ENCODE assay signal across 13 cellular contexts in the genomic region with DNA sequence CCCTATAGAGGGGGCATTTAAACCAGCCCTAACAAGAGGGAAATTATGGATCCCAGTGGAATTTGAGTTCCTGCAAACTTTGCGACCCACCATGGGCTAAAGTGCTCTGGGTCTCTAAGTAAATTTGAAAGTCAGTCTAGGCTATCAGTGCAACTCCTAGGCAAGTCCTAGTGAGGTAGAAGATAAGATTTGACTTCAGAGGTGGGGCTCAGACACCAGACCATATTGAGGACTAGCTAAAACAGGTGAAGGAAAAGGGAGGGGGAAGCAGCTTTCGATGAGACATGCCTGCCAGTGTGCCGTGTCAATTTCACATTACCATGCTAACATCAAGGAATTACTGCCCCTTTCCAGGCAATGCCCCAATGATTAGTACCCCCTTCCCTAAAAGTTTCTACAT. TPM values are rescaled to one million over a fixed set of nuclear protein-coding genes. Genes with fewer than 3 reads are reported as not detected.
DNase-seq lines count a peak whose midpoint lies in the region; ATAC-seq and TF ChIP-seq lines count a peak whose summit lies in the region.
"Had no signal": no experiment of that assay in that cellular context is flagged by ENCODE, and none has a peak within 500 bp of the region (broad histone marks: within the 10 kb centered on the region; RNA-seq: fewer than 3 reads in every experiment).

No MANE protein-coding gene starts in this region.

- H3K27ac ChIP-seq in CD8-positive, alpha-beta memory T cell (ENCODE audit: low read depth, low read length) = peak overlapping the region; percentile 63
- H3K27ac ChIP-seq in gastroesophageal sphincter (no peak overlapping the region), esophagus muscularis mucosa (replicated peaks in 1 of 4) (no peak overlapping the region), psoas muscle (no peak overlapping the region)

- no peak for DNase-seq in CD8-positive, alpha-beta memory T cell
- peak; percentile 21 for DNase-seq in activated naive CD8-positive, alpha-beta T cell treated with anti-CD3 and anti-CD28 coated beads, Interleukin-2, amount 10 ng/mL, durations not matched to agents 7 days and 5 days
- no peak for DNase-seq in natural killer cell treated with Interleukin-12 subunit alpha and Interleukin-12 subunit beta and Interleukin-15 and Interleukin-18, amount 100 ng/mL, for 72 hours (ENCODE audit: low spot score)
- DNase-seq in esophagus muscularis mucosa (ENCODE audit: extremely low spot score) (no peak), psoas muscle (no peak), GM10248 (ENCODE audit: extremely low spot score) (no peak)
- DNase-seq: activated gamma-delta T cell, NCI-H1048, Right ventricle myocardium superior, thyroid gland had no signal

- no peaks in the 10 kb centered on the region for H3K36me3 ChIP-seq in CD8-positive, alpha-beta memory T cell (ENCODE audit: insufficient read depth, low read length)
- no peaks in the 10 kb centered on the region for H3K36me3 ChIP-seq in gastroesophageal sphincter
- no peaks in the 10 kb centered on the region for H3K36me3 ChIP-seq in esophagus muscularis mucosa
- H3K36me3 ChIP-seq in psoas muscle (ENCODE audit: insufficient read depth in 1 of 2, low read depth in 1 of 2) = no peaks in the 10 kb centered on the region
- H3K36me3 ChIP-seq: sigmoid colon, thyroid gland had no signal

- no peak for TF ChIP-seq EP300 in gastroesophageal sphincter (IDR thresholded peaks at IDR 0.05)
- no peak for TF ChIP-seq EP300 in esophagus muscularis mucosa (IDR thresholded peaks at IDR 0.05)

- TF ChIP-seq POLR2A in gastroesophageal sphincter (IDR thresholded peaks at IDR 0.05) = no peak
- TF ChIP-seq POLR2A in esophagus muscularis mucosa (IDR thresholded peaks at IDR 0.05; ENCODE audit: low read depth) = no peak

- WGBS in gastroesophageal sphincter (ENCODE audit: low coverage in 1 of 2), 2 donors = 84 to 93% methylated on average over 3 of the region's 3 CpGs
- WGBS in esophagus muscularis mucosa = 93% methylated on average over 3 of the region's 3 CpGs
- 80 to 91% (median 84%) methylated on average over 3 of the region's 3 CpGs for WGBS in psoas muscle, 3 donors

- no peaks in the 10 kb centered on the region for H3K27me3 ChIP-seq in CD8-positive, alpha-beta memory T cell (ENCODE audit: insufficient read depth, low read length, poor library complexity, severe bottlenecking)
- no peaks in the 10 kb centered on the region for H3K27me3 ChIP-seq in gastroesophageal sphincter
- H3K27me3 ChIP-seq in esophagus muscularis mucosa = peaks cover 0 to 9% (median 0%) of the 10 kb centered on the region in 4 donors
- H3K27me3 ChIP-seq in psoas muscle (ENCODE audit: insufficient read depth in 3 of 3, low read length in 2 of 3) = no peaks in the 10 kb centered on the region
- H3K27me3 ChIP-seq: thyroid gland had no signal

- H3K4me3 ChIP-seq in CD8-positive, alpha-beta memory T cell (ENCODE audit: low read length) = peak overlapping the region; percentile 79
- H3K4me3 ChIP-seq in gastroesophageal sphincter = no peak overlapping the region
- peak overlapping the region in 1 of 4 donors; percentile 53 for H3K4me3 ChIP-seq in esophagus muscularis mucosa
- no peak overlapping the region for H3K4me3 ChIP-seq in psoas muscle

- no peak for TF ChIP-seq CTCF in gastroesophageal sphincter (IDR thresholded peaks at IDR 0.05)
- no peak for TF ChIP-seq CTCF in esophagus muscularis mucosa (IDR thresholded peaks at IDR 0.05)
- TF ChIP-seq CTCF in psoas muscle (IDR thresholded peaks at IDR 0.05) = no peak
- no peak for TF ChIP-seq CTCF in GM10248 (IDR thresholded peaks at IDR 0.05; ENCODE audit: control extremely low read depth, extremely low read depth, low read depth, missing control alignments)

- POLR2A ChIA-PET in CD8-positive, alpha-beta memory T cell (lab: Charles Lee) = interaction anchor here (1.1 kb wide), 1 partner anchor 51 kb away, joined by 4 read pairs; the partner anchor contains the start of genes NDUFA7 and RPS28
- POLR2A ChIA-PET in activated naive CD8-positive, alpha-beta T cell treated with anti-CD3 and anti-CD28 coated beads, Interleukin-2, amount 10 ng/mL, durations not matched to agents 7 days and 5 days (lab: Charles Lee) = interaction anchor here (0.5 kb wide), 1 partner anchor 97 kb away, joined by 3 read pairs; no protein-coding TSS in a partner anchor
- POLR2A ChIA-PET in GM10248 (lab: Yijun Ruan, JAX) = no interaction called here

- intact Hi-C loops in esophagus muscularis mucosa (cut with DNase I) (no loop called here), psoas muscle (cut with DNase I) (loop anchor here in 1 of 2 donors (5.0 kb wide), 1 partner anchor 38 kb away; the partner anchor contains the start of gene CD320)

- no peaks in the 10 kb centered on the region for H3K27me3 Mint-ChIP-seq in CD8-positive, alpha-beta memory T cell
- no peaks in the 10 kb centered on the region for H3K27me3 Mint-ChIP-seq in IgD-negative memory B cell
- H3K27me3 Mint-ChIP-seq in activated naive CD8-positive, alpha-beta T cell treated with anti-CD3 and anti-CD28 coated beads, Interleukin-2, amount 10 ng/mL, durations not matched to agents 7 days and 5 days = no peaks in the 10 kb centered on the region
- H3K27me3 Mint-ChIP-seq in natural killer cell treated with Interleukin-12 subunit alpha and Interleukin-12 subunit beta and Interleukin-15 and Interleukin-18, amount 100 ng/mL, for 72 hours = no peaks in the 10 kb centered on the region

- H3K4me3 Mint-ChIP-seq in CD8-positive, alpha-beta memory T cell = peak overlapping the region; percentile 91 to 99 (median 94)
- H3K4me3 Mint-ChIP-seq in IgD-negative memory B cell = peak overlapping the region; percentile 68 to 94 (median 91)
- peak overlapping the region; percentile 89 for H3K4me3 Mint-ChIP-seq in activated naive CD8-positive, alpha-beta T cell treated with anti-CD3 and anti-CD28 coated beads, Interleukin-2, amount 10 ng/mL, durations not matched to agents 7 days and 5 days
- peak overlapping the region; percentile 90 for H3K4me3 Mint-ChIP-seq in natural killer cell treated with Interleukin-12 subunit alpha and Interleukin-12 subunit beta and Interleukin-15 and Interleukin-18, amount 100 ng/mL, for 72 hours

- H3K9me3 ChIP-seq in CD8-positive, alpha-beta memory T cell (ENCODE audit: low read length) = no peaks in the 10 kb centered on the region
- no peaks in the 10 kb centered on the region for H3K9me3 ChIP-seq in gastroesophageal sphincter
- no peaks in the 10 kb centered on the region for H3K9me3 ChIP-seq in esophagus muscularis mucosa
- no peaks in the 10 kb centered on the region for H3K9me3 ChIP-seq in psoas muscle
- H3K9me3 ChIP-seq: sigmoid colon, thyroid gland had no signal

- no peaks in the 10 kb centered on the region for H3K9me3 Mint-ChIP-seq in CD8-positive, alpha-beta memory T cell
- H3K9me3 Mint-ChIP-seq in IgD-negative memory B cell = no peaks in the 10 kb centered on the region
- H3K9me3 Mint-ChIP-seq in activated naive CD8-positive, alpha-beta T cell treated with anti-CD3 and anti-CD28 coated beads, Interleukin-2, amount 10 ng/mL, durations not matched to agents 7 days and 5 days = no peaks in the 10 kb centered on the region
- no peaks in the 10 kb centered on the region for H3K9me3 Mint-ChIP-seq in natural killer cell treated with Interleukin-12 subunit alpha and Interleukin-12 subunit beta and Interleukin-15 and Interleukin-18, amount 100 ng/mL, for 72 hours

- no peak for ATAC-seq in activated naive CD8-positive, alpha-beta T cell treated with anti-CD3 and anti-CD28 coated beads, Interleukin-2, amount 10 ng/mL, durations not matched to agents 7 days and 5 days (ENCODE audit: low read depth)
- no peak for ATAC-seq in natural killer cell treated with Interleukin-12 subunit alpha and Interleukin-12 subunit beta and Interleukin-15 and Interleukin-18, amount 100 ng/mL, for 72 hours
- ATAC-seq in gastroesophageal sphincter (no peak), psoas muscle (no peak)

- peaks cover 7% of the 10 kb centered on the region for H3K4me1 ChIP-seq in CD8-positive, alpha-beta memory T cell (ENCODE audit: insufficient read depth, low read length)
- H3K4me1 ChIP-seq in gastroesophageal sphincter (peaks cover 0 to 12% (median 0%) of the 10 kb centered on the region in 3 donors), esophagus muscularis mucosa (peaks cover 4 to 17% (median 13%) of the 10 kb centered on the region in 4 donors), psoas muscle (no peaks in the 10 kb centered on the region)

- CTCF ChIA-PET in CD8-positive, alpha-beta memory T cell (lab: Charles Lee) = interaction anchor here (1.8 to 3.0 kb wide), 2 partner anchors 13 to 84 kb away, joined by 10 read pairs; no protein-coding TSS in a partner anchor
- CTCF ChIA-PET in GM10248 (lab: Yijun Ruan, JAX) = interaction anchor here (0.8 to 1.4 kb wide), 8 partner anchors 15 to 312 kb away, joined by 3 to 4 read pairs (median 4); partner anchors contain the start of gene MYO1F

- peaks cover 0 to 10% (median 0%) of the 10 kb centered on the region in 3 donors for H3K36me3 Mint-ChIP-seq in CD8-positive, alpha-beta memory T cell
- H3K36me3 Mint-ChIP-seq in IgD-negative memory B cell = no peaks in the 10 kb centered on the region
- H3K36me3 Mint-ChIP-seq in activated naive CD8-positive, alpha-beta T cell treated with anti-CD3 and anti-CD28 coated beads, Interleukin-2, amount 10 ng/mL, durations not matched to agents 7 days and 5 days = peaks cover 12% of the 10 kb centered on the region
- no peaks in the 10 kb centered on the region for H3K36me3 Mint-ChIP-seq in natural killer cell treated with Interleukin-12 subunit alpha and Interleukin-12 subunit beta and Interleukin-15 and Interleukin-18, amount 100 ng/mL, for 72 hours

- H3K4me1 Mint-ChIP-seq in CD8-positive, alpha-beta memory T cell = peaks cover 12 to 20% (median 17%) of the 10 kb centered on the region in 3 donors
- H3K4me1 Mint-ChIP-seq in IgD-negative memory B cell = peaks cover 11 to 16% (median 14%) of the 10 kb centered on the region in 3 donors
- H3K4me1 Mint-ChIP-seq in activated naive CD8-positive, alpha-beta T cell treated with anti-CD3 and anti-CD28 coated beads, Interleukin-2, amount 10 ng/mL, durations not matched to agents 7 days and 5 days = peaks cover 20% of the 10 kb centered on the region
- peaks cover 8 to 14% of the 10 kb centered on the region in 2 donors for H3K4me1 Mint-ChIP-seq in natural killer cell treated with Interleukin-12 subunit alpha and Interleukin-12 subunit beta and Interleukin-15 and Interleukin-18, amount 100 ng/mL, for 72 hours (ENCODE audit: low read depth in 2 of 2)

- H3K27ac Mint-ChIP-seq in CD8-positive, alpha-beta memory T cell = peak overlapping the region; percentile 93 to 98 (median 96)
- peak overlapping the region; percentile 86 to 99 (median 97) for H3K27ac Mint-ChIP-seq in IgD-negative memory B cell
- peak overlapping the region; percentile 95 for H3K27ac Mint-ChIP-seq in activated naive CD8-positive, alpha-beta T cell treated with anti-CD3 and anti-CD28 coated beads, Interleukin-2, amount 10 ng/mL, durations not matched to agents 7 days and 5 days
- peak overlapping the region; percentile 74 to 90 for H3K27ac Mint-ChIP-seq in natural killer cell treated with Interleukin-12 subunit alpha and Interleukin-12 subunit beta and Interleukin-15 and Interleukin-18, amount 100 ng/mL, for 72 hours

RNA-seq across cellular contexts. Expression of gene CD320, which starts 38.4 kb away (rescaled TPM):
- total RNA-seq in CD8-positive, alpha-beta memory T cell = 10 to 100 TPM; 93.7 to 97.6 TPM
- 58.6 TPM for polyA plus RNA-seq in CD8-positive, alpha-beta memory T cell
- polyA plus RNA-seq in IgD-negative memory B cell (34.4 TPM), psoas muscle (10 to 100 TPM; 44.8 to 67.2 (median 47.6) TPM)
- total RNA-seq in activated naive CD8-positive, alpha-beta T cell treated with anti-CD3 and anti-CD28 coated beads, Interleukin-2, amount 10 ng/mL, durations not matched to agents 7 days and 5 days = 10 to 100 TPM; 36.1 to 38.4 TPM
- 100 to 1,000 TPM in 1 of 2 donors, 10 to 100 TPM in 1; 45.2 to 110 TPM for total RNA-seq in natural killer cell treated with Interleukin-12 subunit alpha and Interleukin-12 subunit beta and Interleukin-15 and Interleukin-18, amount 100 ng/mL, for 72 hours
- total RNA-seq in gastroesophageal sphincter (10 to 100 TPM; 25.4 to 58.5 (median 40.8) TPM), esophagus muscularis mucosa (10 to 100 TPM; 25.7 to 63.2 (median 47.4) TPM), psoas muscle (10 to 100 TPM; 17.4 to 25.4 (median 22.4) TPM)

RNA-seq across cellular contexts. Expression of gene NDUFA7, which starts 51.5 kb away (rescaled TPM):
- 10 to 100 TPM; 86.0 to 93.3 TPM for total RNA-seq in CD8-positive, alpha-beta memory T cell
- polyA plus RNA-seq in CD8-positive, alpha-beta memory T cell = 121 TPM
- polyA plus RNA-seq in IgD-negative memory B cell = 141 TPM
- 10 to 100 TPM; 53.8 to 59.0 TPM for total RNA-seq in activated naive CD8-positive, alpha-beta T cell treated with anti-CD3 and anti-CD28 coated beads, Interleukin-2, amount 10 ng/mL, durations not matched to agents 7 days and 5 days
- total RNA-seq in natural killer cell treated with Interleukin-12 subunit alpha and Interleukin-12 subunit beta and Interleukin-15 and Interleukin-18, amount 100 ng/mL, for 72 hours = 10 to 100 TPM; 31.2 to 42.2 TPM
- total RNA-seq in gastroesophageal sphincter = 10 to 100 TPM; 14.5 to 48.3 (median 32.3) TPM
- 10 to 100 TPM; 26.1 to 34.0 (median 29.3) TPM for total RNA-seq in esophagus muscularis mucosa
- 100 to 1,000 TPM in 3 of 4 donors, 10 to 100 TPM in 1; 76.8 to 150 (median 109) TPM for total RNA-seq in psoas muscle
- polyA plus RNA-seq in psoas muscle = 100 to 1,000 TPM; 211 to 271 (median 243) TPM

RNA-seq across cellular contexts. Expression of gene RPS28, which starts 51.6 kb away (rescaled TPM):
- total RNA-seq in CD8-positive, alpha-beta memory T cell = 1,000 to 10,000 TPM; 2,153 to 2,200 TPM
- 2,694 TPM for polyA plus RNA-seq in CD8-positive, alpha-beta memory T cell
- polyA plus RNA-seq in IgD-negative memory B cell = 2,981 TPM
- total RNA-seq in activated naive CD8-positive, alpha-beta T cell treated with anti-CD3 and anti-CD28 coated beads, Interleukin-2, amount 10 ng/mL, durations not matched to agents 7 days and 5 days = 1,000 to 10,000 TPM; 1,838 to 1,917 TPM
- 1,000 to 10,000 TPM; 1,268 to 1,635 TPM for total RNA-seq in natural killer cell treated with Interleukin-12 subunit alpha and Interleukin-12 subunit beta and Interleukin-15 and Interleukin-18, amount 100 ng/mL, for 72 hours
- total RNA-seq in gastroesophageal sphincter = 100 to 1,000 TPM; 172 to 357 (median 250) TPM
- 100 to 1,000 TPM; 256 to 473 (median 358) TPM for total RNA-seq in esophagus muscularis mucosa
- 1,000 to 10,000 TPM in 2 of 4 donors, 100 to 1,000 TPM in 2; 947 to 1,442 (median 1,003) TPM for total RNA-seq in psoas muscle
- polyA plus RNA-seq in psoas muscle = 100 to 1,000 TPM; 431 to 717 (median 657) TPM
